ENCODE assay signal across 23 cellular contexts in genomic region chr13:20953245-20953931, GRCh38.
"Had no signal": no experiment of that assay in that cellular context is flagged by ENCODE, and none has a peak within 500 bp of the region (broad histone marks: within the 10 kb centered on the region; RNA-seq: fewer than 3 reads in every experiment).

No MANE protein-coding gene starts in this region.

- H3K4me1 ChIP-seq: adrenal gland, ascending aorta, left lung, prostate gland, upper lobe of right lung had no signal

- H3K27me3 ChIP-seq: ascending aorta, brain microvascular endothelial cell, left lung, neutrophil, ovary, upper lobe of right lung had no signal

- H3K36me3 ChIP-seq: adrenal gland, ascending aorta, brain microvascular endothelial cell, left lung, neutrophil, ovary, prostate gland, upper lobe of right lung had no signal

- H3K27ac ChIP-seq: adrenal gland, ascending aorta, brain microvascular endothelial cell, left lung, neutrophil, ovary, prostate gland, upper lobe of right lung had no signal

- H3K4me3 ChIP-seq: adrenal gland, ascending aorta, left lung, ovary, prostate gland, upper lobe of right lung had no signal

- FAIRE-seq: endothelial cell of umbilical vein, kidney, TTC549 had no signal

- DNase-seq: activated CD8-positive, alpha-beta memory T cell treated with anti-CD3 and anti-CD28 coated beads for 24 hours; activated CD8-positive, alpha-beta memory T cell treated with anti-CD3 and anti-CD28 coated beads, Interleukin-2, amount 50 U/mL, for 48 hours; activated naive CD4-positive, alpha-beta T cell; activated T-cell treated with anti-CD3 and anti-CD28 coated beads, Interleukin-2, amount 50 U/mL, for 4 hours; adrenal gland; brain microvascular endothelial cell; caudate nucleus; effector memory CD4-positive, alpha-beta T cell; foreskin melanocyte; kidney; left lung; midbrain; ovary; stimulated activated CD4-positive, alpha-beta T cell treated with anti-CD3 and anti-CD28 coated beads, Interleukin-4, amount 100 ng/mL, for 4 hours; stimulated activated naive CD8-positive, alpha-beta T cell treated with anti-CD3 and anti-CD28 coated beads, Interleukin-15, Interleukin-2, amounts not matched to agents 100 U/mL and 50 U/mL, for 24 hours; upper lobe of right lung had no signal

- H3K9me3 ChIP-seq: adrenal gland, ascending aorta, left lung, neutrophil, ovary, prostate gland, upper lobe of right lung had no signal

- ATAC-seq: activated T-cell treated with anti-CD3 and anti-CD28 coated beads, Interleukin-2, amount 50 U/mL, for 4 hours; esophagus mucosa; left lung; natural killer cell treated with Interleukin-12 subunit alpha and Interleukin-12 subunit beta and Interleukin-15 and Interleukin-18, amount 100 ng/mL, for 72 hours; stimulated activated naive CD8-positive, alpha-beta T cell treated with anti-CD3 and anti-CD28 coated beads, Interleukin-15, Interleukin-2, amounts not matched to agents 100 U/mL and 50 U/mL, for 24 hours; upper lobe of right lung had no signal
